ENCODE assay signal across 8 cellular contexts in genomic region chr10:6579904-6580278, GRCh38. TPM values are rescaled to one million over a fixed set of nuclear protein-coding genes. Genes with fewer than 3 reads are reported as not detected.
DNase-seq lines count a peak whose midpoint lies in the region; ATAC-seq and TF ChIP-seq lines count a peak whose summit lies in the region.

TSS of gene PRKCQ (minus strand) at chr10:6580276. CDS start at chr10:6515135, 65,141 bp downstream.

- H3K27ac ChIP-seq in liver (ENCODE audit: low read depth in 1 of 2, low read length in 2 of 2) (peak within 1 kb of the TSS; percentile 70 to 78), tibial nerve (peak within 1 kb of the TSS in 2 of 4 donors; percentile 21 to 77)

- H3K4me3 ChIP-seq in BE2C (ENCODE audit: low read depth, low read length) (peak within 1 kb of the TSS; percentile 60), liver (ENCODE audit: low read depth in 1 of 3, low read length in 3 of 3) (peak within 1 kb of the TSS; percentile 59 to 91 (median 87)), tibial nerve (peak within 1 kb of the TSS; percentile 27 to 70 (median 56))

- WGBS in liver, result 1% methylated on average over 41 of the region's 41 CpGs
- 1% methylated on average over 11 to 39 of the region's 41 CpGs for WGBS in tibial nerve, 2 donors

- H3K4me3 Mint-ChIP-seq in IgD-negative memory B cell (peak within 1 kb of the TSS; percentile 69 to 87 (median 77)), MCF 10A (ENCODE audit: unreplicated experiment) (peak within 1 kb of the TSS; percentile 81)

- H3K36me3 Mint-ChIP-seq in IgD-negative memory B cell (no peaks in the 10 kb centered on the region), MCF 10A (ENCODE audit: insufficient read depth, unreplicated experiment) (peaks cover 4% of the 10 kb centered on the region)

- peaks cover 21% of the 10 kb centered on the region for H3K27me3 Mint-ChIP-seq in IgD-negative memory B cell
- H3K27me3 Mint-ChIP-seq in MCF 10A (ENCODE audit: insufficient read depth, unreplicated experiment), result peaks cover 33% of the 10 kb centered on the region

- POLR2A ChIA-PET in MCF 10A (lab: Yijun Ruan, JAX), result no interaction called here

- peak within 1 kb of the TSS; percentile 77 to 88 for H3K9ac ChIP-seq in liver (ENCODE audit: low read depth in 1 of 2, low read length in 2 of 2)

- peak; percentile 40 for ATAC-seq in GM19372 (IDR thresholded peaks at IDR 0.05; ENCODE audit: low read depth, unreplicated experiment)

- no peaks in the 10 kb centered on the region for H3K9me3 ChIP-seq in BE2C
- H3K9me3 ChIP-seq in liver (ENCODE audit: control insufficient read depth in 4 of 4, low read length in 3 of 4), result no peaks in the 10 kb centered on the region
- H3K9me3 ChIP-seq in tibial nerve, result no peaks in the 10 kb centered on the region

- no peaks in the 10 kb centered on the region for H3K4me1 ChIP-seq in BE2C
- H3K4me1 ChIP-seq in liver (ENCODE audit: control insufficient read depth in 4 of 4, insufficient read depth in 4 of 4, low read length in 3 of 4), result peaks cover 0 to 11% (median 6%) of the 10 kb centered on the region in 4 donors
- peaks cover 0 to 11% (median 0%) of the 10 kb centered on the region in 4 donors for H3K4me1 ChIP-seq in tibial nerve

- intact Hi-C loops in MCF 10A (cut with micrococcal nuclease), result loop anchor here (1.0 kb wide), 4 partner anchors 68 to 163 kb away; no protein-coding TSS in a partner anchor

- no peaks in the 10 kb centered on the region for H3K36me3 ChIP-seq in BE2C
- no peaks in the 10 kb centered on the region for H3K36me3 ChIP-seq in liver (ENCODE audit: control insufficient read depth in 4 of 4, insufficient read depth in 3 of 4, low read depth in 1 of 4, low read length in 3 of 4)
- H3K36me3 ChIP-seq in tibial nerve, result no peaks in the 10 kb centered on the region

- H3K27ac Mint-ChIP-seq in IgD-negative memory B cell (peak within 1 kb of the TSS in 1 of 3 donors; percentile 25), MCF 10A (ENCODE audit: low read depth, unreplicated experiment) (peak within 1 kb of the TSS; percentile 49)

- DNase-seq in BE2C, result no peak
- peak; percentile 17 for DNase-seq in MCF 10A (ENCODE audit: unreplicated experiment)
- DNase-seq in tibial nerve (ENCODE audit: low spot score in 2 of 2), result no peak
- DNase-seq in AG08395 (ENCODE audit: low spot score), result no peak
- DNase-seq in superior temporal gyrus (ENCODE audit: extremely low spot score), result no peak

- TF ChIP-seq CTCF in BE2C (IDR thresholded peaks at IDR 0.05; ENCODE audit: low read depth, low read length) (0 out of 2 replicates have a peak, but pooled peaks have one; percentile 2), MCF 10A (IDR thresholded peaks at IDR 0.05; ENCODE audit: unreplicated experiment) (no peak), liver (IDR thresholded peaks at IDR 0.05; ENCODE audit: low read depth, low read length, missing input control) (no peak), tibial nerve (IDR thresholded peaks at IDR 0.05) (no peak)

- no peak for TF ChIP-seq EP300 in tibial nerve (IDR thresholded peaks at IDR 0.05)

- no peak for TF ChIP-seq POLR2A in tibial nerve (IDR thresholded peaks at IDR 0.05)

- peaks cover 40% of the 10 kb centered on the region for H3K27me3 ChIP-seq in BE2C
- H3K27me3 ChIP-seq in liver (ENCODE audit: control insufficient read depth in 4 of 4, insufficient read depth in 4 of 4, low read length in 3 of 4), result peaks cover 0 to 3% (median 1%) of the 10 kb centered on the region in 4 donors
- peaks cover 0 to 25% of the 10 kb centered on the region in 2 donors for H3K27me3 ChIP-seq in tibial nerve

- H3K4me1 Mint-ChIP-seq in IgD-negative memory B cell (peaks cover 4 to 10% (median 7%) of the 10 kb centered on the region in 3 donors), MCF 10A (ENCODE audit: insufficient read depth, unreplicated experiment) (no peaks in the 10 kb centered on the region)

- BruUV-seq in MCF 10A (replicated peaks; lab: Mats Ljungman, UMichigan), result no TSS peak

- CTCF ChIA-PET in MCF 10A (lab: Yijun Ruan, JAX), result interaction anchor here (0.8 to 2.8 kb wide), 5 partner anchors 16 to 88 kb away, joined by 3 to 24 read pairs (median 4); no protein-coding TSS in a partner anchor

- TF ChIP-seq RAD21 in liver (IDR thresholded peaks at IDR 0.05), result no peak

- H3K9me3 Mint-ChIP-seq in IgD-negative memory B cell (no peaks in the 10 kb centered on the region), MCF 10A (ENCODE audit: unreplicated experiment) (no peaks in the 10 kb centered on the region)

TF ChIP-seq in liver, 16 proteins besides CTCF, POLR2A, EP300 and RAD21:
- TF ChIP-seq HNF4A (conservative IDR thresholded peaks at IDR 0.05) (no peak), SP1 (IDR thresholded peaks at IDR 0.05) (no peak), TAF1 (conservative IDR thresholded peaks at IDR 0.05) (no peak), MAX (IDR thresholded peaks at IDR 0.05) (no peak)
TF ChIP-seq in liver: peak in this region for 0.

RNA-seq across cellular contexts. Expression of gene PRKCQ, which starts in this region (rescaled TPM):
- polyA plus RNA-seq in BE2C (2012; ENCODE audit: insufficient read depth, insufficient read length, low read depth), result not detected
- 1.7 TPM for polyA plus RNA-seq in IgD-negative memory B cell
- 0.44 and 0.52 TPM in 2 replicates for total RNA-seq in MCF 10A (2022)
- total RNA-seq in liver, result 1 to 10 TPM in 1 of 2 donors, under 1 TPM in 1; 0.75 to 3.3 TPM
- under 1 TPM; 0.13 to 0.15 TPM for polyA plus RNA-seq in liver
- under 1 TPM in 2 of 4 donors, not detected in 2; 0.21 to 0.30 TPM for total RNA-seq in tibial nerve

Comparison
In these comparisons a context has a peak if more than half of its experiments do, and no peak if none do; other contexts are left out.
1. Peak in DNase-seq in MCF 10A; RNA of the gene not detected or under 1 TPM.